In genomic region chr2:189534854-189535253, GRCh38 we compare ENCODE assay signal across 13 cellular contexts. TPM values are rescaled to one million over a fixed set of nuclear protein-coding genes. Genes with fewer than 3 reads are reported as not detected.
DNase-seq lines count a peak whose midpoint lies in the region; ATAC-seq and TF ChIP-seq lines count a peak whose summit lies in the region.
"Had no signal": no experiment of that assay in that cellular context is flagged by ENCODE, and none has a peak within 500 bp of the region (broad histone marks: within the 10 kb centered on the region; RNA-seq: fewer than 3 reads in every experiment).

No MANE protein-coding gene starts in this region.

- H2AFZ ChIP-seq in PC-9 (peak overlapping the region; percentile 44; the same call in 1 of the 2 replicates), fibroblast of lung (ENCODE audit: low read length) (no peak overlapping the region), osteoblast (ENCODE audit: low read length) (peak overlapping the region; percentile 66)

- TF ChIP-seq POLR2A in Peyer's patch (IDR thresholded peaks at IDR 0.05) = no peak

- H3F3A ChIP-seq in PC-9 (ENCODE audit: insufficient read depth, low read depth) = no peaks in the 10 kb centered on the region

- H4K20me1 ChIP-seq in PC-9 (ENCODE audit: insufficient read depth) (no peaks in the 10 kb centered on the region), fibroblast of lung (ENCODE audit: control insufficient read depth, extremely low read depth, insufficient read depth, low read length) (no peaks in the 10 kb centered on the region), osteoblast (ENCODE audit: insufficient read depth, low read length) (no peaks in the 10 kb centered on the region)

- no peak for TF ChIP-seq CTCF in AG10803 (conservative IDR thresholded peaks at IDR 0.05; ENCODE audit: low read length)
- TF ChIP-seq CTCF in PC-9 (conservative IDR thresholded peaks at IDR 0.05) = no peak
- TF ChIP-seq CTCF in fibroblast of lung (conservative IDR thresholded peaks at IDR 0.05 in 1 of 2, IDR thresholded peaks at IDR 0.05 in 1 of 2; ENCODE audit: low read depth in 1 of 2, low read length in 2 of 2) = no peak
- no peak for TF ChIP-seq CTCF in osteoblast (IDR thresholded peaks at IDR 0.05; ENCODE audit: extremely low read depth, low read depth, low read length)
- TF ChIP-seq CTCF in Peyer's patch (IDR thresholded peaks at IDR 0.05) = no peak

- H3K9me3 ChIP-seq in PC-9 (ENCODE audit: insufficient read depth, low read depth) (no peaks in the 10 kb centered on the region), fibroblast of lung (ENCODE audit: control insufficient read depth, insufficient read depth, low read depth, low read length) (no peaks in the 10 kb centered on the region), osteoblast (ENCODE audit: low read depth, low read length) (no peaks in the 10 kb centered on the region), Peyer's patch (no peaks in the 10 kb centered on the region)
- H3K9me3 ChIP-seq: tibial nerve had no signal

- H3K4me3 ChIP-seq in AG10803 (ENCODE audit: low read length) = no peak overlapping the region
- no peak overlapping the region for H3K4me3 ChIP-seq in PC-9
- no peak overlapping the region for H3K4me3 ChIP-seq in fibroblast of lung (replicated peaks in 1 of 4; ENCODE audit: control extremely low read depth in 1 of 4, insufficient read depth in 1 of 4, low read depth in 3 of 4, low read length in 4 of 4)
- H3K4me3 ChIP-seq in osteoblast (ENCODE audit: insufficient read depth, low read length) = no peak overlapping the region
- no peak overlapping the region for H3K4me3 ChIP-seq in Peyer's patch
- H3K4me3 ChIP-seq: SJCRH30, tibial nerve had no signal

- H3K27ac ChIP-seq in PC-9 = peak overlapping the region; percentile 60
- no peak overlapping the region for H3K27ac ChIP-seq in fibroblast of lung (ENCODE audit: insufficient read depth, low read length)
- H3K27ac ChIP-seq in osteoblast (ENCODE audit: low read depth, low read length) = peak overlapping the region; percentile 72
- peak overlapping the region in 2 of 4 donors; percentile 52 to 73 for H3K27ac ChIP-seq in Peyer's patch
- H3K27ac ChIP-seq: SJCRH30 had no signal

- no peak for ATAC-seq in HG03460 (IDR thresholded peaks at IDR 0.05; ENCODE audit: unreplicated experiment)
- ATAC-seq in HG03520 (IDR thresholded peaks at IDR 0.05; ENCODE audit: unreplicated experiment) = no peak
- ATAC-seq: effector memory CD8-positive, alpha-beta T cell had no signal

- no peaks in the 10 kb centered on the region for H3K9me2 ChIP-seq in PC-9 (ENCODE audit: insufficient read depth)

- POLR2A ChIA-PET in PC-9 (lab: Charles Lee; ENCODE audit: unreplicated experiment) = no interaction called here

- no TSS peak for BruUV-seq in PC-9 (replicated peaks; lab: Mats Ljungman, UMichigan)

- H3K9ac ChIP-seq in fibroblast of lung (ENCODE audit: insufficient read depth, low read length) = no peak overlapping the region

- H3K79me2 ChIP-seq in PC-9 (ENCODE audit: low read depth) = no peaks in the 10 kb centered on the region
- H3K79me2 ChIP-seq in fibroblast of lung (ENCODE audit: control insufficient read depth, insufficient read depth, low read length) = no peaks in the 10 kb centered on the region
- H3K79me2 ChIP-seq in osteoblast (ENCODE audit: insufficient read depth, low read length) = no peaks in the 10 kb centered on the region

- no peaks in the 10 kb centered on the region for H3K27me3 ChIP-seq in PC-9 (ENCODE audit: insufficient read depth, low read depth)
- H3K27me3 ChIP-seq in fibroblast of lung (ENCODE audit: control insufficient read depth, insufficient read depth, low read length) = no peaks in the 10 kb centered on the region
- no peaks in the 10 kb centered on the region for H3K27me3 ChIP-seq in osteoblast (ENCODE audit: insufficient read depth, low read length)
- H3K27me3 ChIP-seq in Peyer's patch = no peaks in the 10 kb centered on the region
- H3K27me3 ChIP-seq: SJCRH30, tibial nerve had no signal

- CTCF ChIA-PET in PC-9 (lab: Charles Lee) = no interaction called here

- H3K4me2 ChIP-seq in PC-9 (no peak overlapping the region), fibroblast of lung (ENCODE audit: extremely low read depth, insufficient read depth, low read length) (no peak overlapping the region), osteoblast (ENCODE audit: insufficient read depth, low read length) (peak overlapping the region; percentile 8)

- intact Hi-C loops in PC-9 (cut with micrococcal nuclease; ENCODE audit: unreplicated experiment) = no loop called here

- DNase-seq in AG10803 (ENCODE audit: low read depth) (peak; percentile 82), PC-9 (peak in 1 of 2 experiments; percentile 62), fibroblast of lung (ENCODE audit: low read depth in 2 of 2) (peak; percentile 63 to 66), osteoblast (ENCODE audit: insufficient read length, low spot score, missing footprints) (peak; percentile 88), NCI-H146 treated with DMSO at 0.1 percent for 48 hours (lab: John Stamatoyannopoulos, UW; ENCODE audit: unreplicated experiment) (no peak), Peyer's patch (no peak)
- DNase-seq: activated CD4-positive, alpha-beta T cell treated with anti-CD3 and anti-CD28 coated beads for 1 hour; CD4-positive, CD25-positive, alpha-beta regulatory T cell; effector memory CD8-positive, alpha-beta T cell; SJCRH30 had no signal

- H3K4me1 ChIP-seq in PC-9 (replicated peaks; ENCODE audit: insufficient read depth) (peaks cover 15% of the 10 kb centered on the region), fibroblast of lung (ENCODE audit: control insufficient read depth, extremely low read depth, insufficient read depth, low read length) (peaks cover 8% of the 10 kb centered on the region), osteoblast (ENCODE audit: insufficient read depth, low read length) (peaks cover 14% of the 10 kb centered on the region), Peyer's patch (peaks cover 0 to 8% (median 2%) of the 10 kb centered on the region in 4 donors)
- H3K4me1 ChIP-seq: SJCRH30 had no signal

- H3K36me3 ChIP-seq in PC-9 (ENCODE audit: low read depth) = no peaks in the 10 kb centered on the region
- H3K36me3 ChIP-seq in fibroblast of lung (ENCODE audit: control insufficient read depth, insufficient read depth, low read length) = no peaks in the 10 kb centered on the region
- H3K36me3 ChIP-seq in osteoblast (ENCODE audit: insufficient read depth, low read length) = no peaks in the 10 kb centered on the region
- H3K36me3 ChIP-seq in Peyer's patch = no peaks in the 10 kb centered on the region
- H3K36me3 ChIP-seq: SJCRH30, tibial nerve had no signal

RNA-seq across cellular contexts. Expression of gene SLC40A1, which starts 45.7 kb away (rescaled TPM):
- 8.0 and 8.2 TPM in 2 replicates for total RNA-seq in PC-9 (2021)
- total RNA-seq in fibroblast of lung = 91.9 and 97.4 TPM in 2 replicates
- 8.0 and 17.2 TPM in 2 replicates for polyA plus RNA-seq in fibroblast of lung
- polyA plus RNA-seq in fibroblast of lung (2012) = 9.5 and 21.0 TPM in 2 replicates
- polyA minus RNA-seq in fibroblast of lung (ENCODE audit: low replicate concordance) = 13.1 and 26.7 TPM in 2 replicates
- total RNA-seq in osteoblast = 10.9 and 13.6 TPM in 2 replicates
- 100 to 1,000 TPM in 3 of 4 donors, 10 to 100 TPM in 1; 69.8 to 208 (median 149) TPM for total RNA-seq in Peyer's patch

Comparison
In these comparisons a context has a peak if more than half of its experiments do, and no peak if none do; other contexts are left out.
1. DNase-seq: peak in AG10803 (single experiment), fibroblast of lung (2 of 2) and osteoblast (single experiment); none in NCI-H146 treated with DMSO at 0.1 percent for 48 hours (single experiment) and Peyer's patch (0 of 3).